ENCODE assay signal across 16 cellular contexts in genomic region chr6:117354671-117355070, GRCh38.
"Had no signal": no experiment of that assay in that cellular context is flagged by ENCODE, and none has a peak within 500 bp of the region (broad histone marks: within the 10 kb centered on the region; RNA-seq: fewer than 3 reads in every experiment).

No MANE protein-coding gene starts in this region.

- DNase-seq: activated CD4-positive, alpha-beta T cell treated with anti-CD3 and anti-CD28 coated beads, Interleukin-2, amount 50 U/mL, for 4 hours; activated naive CD4-positive, alpha-beta T cell treated with anti-CD3 and anti-CD28 coated beads for 36 hours; activated naive CD8-positive, alpha-beta T cell treated with anti-CD3 and anti-CD28 coated beads, Interleukin-2, amount 50 U/mL, for 24 hours; activated T-cell treated with anti-CD3 and anti-CD28 coated beads for 4 hours; dermis blood vessel endothelial cell; effector memory CD8-positive, alpha-beta T cell; heart left ventricle; left ventricle myocardium superior; mesendoderm; small intestine had no signal

- H3K36me3 Mint-ChIP-seq: natural killer cell treated with Interleukin-12 subunit alpha and Interleukin-12 subunit beta and Interleukin-15 and Interleukin-18, amount 100 ng/mL, for 72 hours; type B pancreatic cell had no signal

- H3K9me3 ChIP-seq: heart left ventricle had no signal

- H3K27me3 ChIP-seq: heart left ventricle had no signal

- H3K36me3 ChIP-seq: heart left ventricle had no signal

- H3K9me3 Mint-ChIP-seq: activated naive CD4-positive, alpha-beta T cell treated with anti-CD3 and anti-CD28 coated beads for 36 hours; activated naive CD8-positive, alpha-beta T cell treated with anti-CD3 and anti-CD28 coated beads, Interleukin-2, amount 50 U/mL, for 24 hours; activated T-helper 17 cell treated with anti-CD3 and anti-CD28 coated beads, Interleukin-2, amount 50 U/mL, for 72 hours; effector memory CD8-positive, alpha-beta T cell; natural killer cell treated with Interleukin-12 subunit alpha and Interleukin-12 subunit beta and Interleukin-15 and Interleukin-18, amount 100 ng/mL, for 72 hours; stimulated activated naive CD8-positive, alpha-beta T cell treated with anti-CD3 and anti-CD28 coated beads, Interleukin-15, Interleukin-2, amounts not matched to agents 100 ng/mL and 50 ng/mL, for 24 hours; T-helper 2 cell treated with Interferon-gamma antibody and Interleukin-4, amounts not matched to agents 5 μg/mL and 100 μg/mL, for 36 hours; type B pancreatic cell had no signal

- H3K27ac Mint-ChIP-seq: activated naive CD4-positive, alpha-beta T cell treated with anti-CD3 and anti-CD28 coated beads for 36 hours; activated naive CD8-positive, alpha-beta T cell treated with anti-CD3 and anti-CD28 coated beads, Interleukin-2, amount 50 U/mL, for 24 hours; activated T-helper 17 cell treated with anti-CD3 and anti-CD28 coated beads, Interleukin-2, amount 50 U/mL, for 72 hours; effector memory CD8-positive, alpha-beta T cell; natural killer cell treated with Interleukin-12 subunit alpha and Interleukin-12 subunit beta and Interleukin-15 and Interleukin-18, amount 100 ng/mL, for 72 hours; stimulated activated naive CD8-positive, alpha-beta T cell treated with anti-CD3 and anti-CD28 coated beads, Interleukin-15, Interleukin-2, amounts not matched to agents 100 ng/mL and 50 ng/mL, for 24 hours; T-helper 2 cell treated with Interferon-gamma antibody and Interleukin-4, amounts not matched to agents 5 μg/mL and 100 μg/mL, for 36 hours; type B pancreatic cell had no signal

- H3K27ac ChIP-seq: heart left ventricle had no signal

- H3K4me3 Mint-ChIP-seq: activated naive CD4-positive, alpha-beta T cell treated with anti-CD3 and anti-CD28 coated beads for 36 hours; activated naive CD8-positive, alpha-beta T cell treated with anti-CD3 and anti-CD28 coated beads, Interleukin-2, amount 50 U/mL, for 24 hours; activated T-helper 17 cell treated with anti-CD3 and anti-CD28 coated beads, Interleukin-2, amount 50 U/mL, for 72 hours; effector memory CD8-positive, alpha-beta T cell; natural killer cell treated with Interleukin-12 subunit alpha and Interleukin-12 subunit beta and Interleukin-15 and Interleukin-18, amount 100 ng/mL, for 72 hours; stimulated activated naive CD8-positive, alpha-beta T cell treated with anti-CD3 and anti-CD28 coated beads, Interleukin-15, Interleukin-2, amounts not matched to agents 100 ng/mL and 50 ng/mL, for 24 hours; T-helper 2 cell treated with Interferon-gamma antibody and Interleukin-4, amounts not matched to agents 5 μg/mL and 100 μg/mL, for 36 hours; type B pancreatic cell had no signal

- H3K4me3 ChIP-seq: heart left ventricle had no signal

- H3K4me1 Mint-ChIP-seq: activated naive CD8-positive, alpha-beta T cell treated with anti-CD3 and anti-CD28 coated beads, Interleukin-2, amount 50 U/mL, for 24 hours; activated T-helper 17 cell treated with anti-CD3 and anti-CD28 coated beads, Interleukin-2, amount 50 U/mL, for 72 hours had no signal

- H3K27me3 Mint-ChIP-seq: type B pancreatic cell had no signal

- ATAC-seq: activated CD4-positive, CD25-positive, alpha-beta regulatory T cell treated with anti-CD3 and anti-CD28 coated beads, Interleukin-2, amount 50 U/mL, for 24 hours; activated naive CD8-positive, alpha-beta T cell treated with anti-CD3 and anti-CD28 coated beads, Interleukin-2, amount 50 U/mL, for 24 hours; activated T-helper 17 cell treated with anti-CD3 and anti-CD28 coated beads, Interleukin-2, amount 50 U/mL, for 72 hours; effector memory CD8-positive, alpha-beta T cell; heart left ventricle; left ventricle myocardium superior; natural killer cell treated with Interleukin-12 subunit alpha and Interleukin-12 subunit beta and Interleukin-15 and Interleukin-18, amount 100 ng/mL, for 72 hours had no signal

- H3K4me1 ChIP-seq: heart left ventricle had no signal
